14 cellular contexts compared by ENCODE assay signal in genomic region chr12:132236129-132236929, GRCh38.
DNase-seq lines count a peak whose midpoint lies in the region; ATAC-seq and TF ChIP-seq lines count a peak whose summit lies in the region.
"Had no signal": no experiment of that assay in that cellular context is flagged by ENCODE, and none has a peak within 500 bp of the region (broad histone marks: within the 10 kb centered on the region; RNA-seq: fewer than 3 reads in every experiment).

No MANE protein-coding gene starts in this region.

- H3K27ac ChIP-seq in BLaER1 treated with 17β-estradiol and CSF1 and Interleukin-3, amounts not matched to agents 10 nM and 100 nM, result no peak overlapping the region
- no peak overlapping the region for H3K27ac ChIP-seq in Panc1 (ENCODE audit: low read length)
- no peak overlapping the region for H3K27ac ChIP-seq in smooth muscle cell (ENCODE audit: low read depth)

- H3K4me1 Mint-ChIP-seq in endothelial cell (ENCODE audit: unreplicated experiment), result no peaks in the 10 kb centered on the region
- H3K4me1 Mint-ChIP-seq in activated CD4-positive, alpha-beta T cell treated with anti-CD3 and anti-CD28 coated beads for 36 hours, result no peaks in the 10 kb centered on the region
- H3K4me1 Mint-ChIP-seq: B cell; CD8-positive, alpha-beta memory T cell had no signal

- TF ChIP-seq CTCF in Panc1 (IDR thresholded peaks at IDR 0.05), result no peak
- no peak for TF ChIP-seq CTCF in endothelial cell (IDR thresholded peaks at IDR 0.05; ENCODE audit: unreplicated experiment)
- no peak for TF ChIP-seq CTCF in smooth muscle cell (IDR thresholded peaks at IDR 0.05; ENCODE audit: borderline replicate concordance, insufficient read depth, poor library complexity, severe bottlenecking)

- BruUV-seq in Panc1 (replicated peaks; lab: Mats Ljungman, UMichigan), result no TSS peak

- no peak overlapping the region for H2AFZ ChIP-seq in smooth muscle cell (ENCODE audit: low read depth)

- CTCF ChIA-PET in Panc1 (lab: Charles Lee), result no interaction called here
- CTCF ChIA-PET in activated CD4-positive, alpha-beta T cell treated with anti-CD3 and anti-CD28 coated beads for 36 hours (lab: Charles Lee), result no interaction called here

- DNase-seq in Panc1 (ENCODE audit: low read depth, low spot score), result no peak
- DNase-seq in endothelial cell (ENCODE audit: low spot score), result no peak
- peak; percentile 78 for DNase-seq in posterior vena cava (ENCODE audit: low spot score)
- no peak for DNase-seq in NCI-H1105 treated with DMSO at 0.1 percent for 48 hours (lab: John Stamatoyannopoulos, UW)
- no peak for DNase-seq in smooth muscle cell (lab: John Stamatoyannopoulos, UW; ENCODE audit: unreplicated experiment)
- DNase-seq in activated CD4-positive, alpha-beta T cell treated with anti-CD3 and anti-CD28 coated beads for 36 hours, result no peak
- DNase-seq: Caco-2, DND-41, GDM1 had no signal

- H3K27me3 ChIP-seq in BLaER1 treated with 17β-estradiol and CSF1 and Interleukin-3, amounts not matched to agents 10 nM and 100 nM, result peaks cover 16 to 26% (median 23%) of the 10 kb centered on the region in 11 experiments; a peak in 20 of 22 replicates
- H3K27me3 ChIP-seq in Panc1 (ENCODE audit: control insufficient read depth, insufficient read depth, low read length) (no peaks in the 10 kb centered on the region; the same call in 1 of the 2 replicates), smooth muscle cell (ENCODE audit: low read depth) (no peaks in the 10 kb centered on the region)

- H3K4me3 Mint-ChIP-seq in endothelial cell (ENCODE audit: unreplicated experiment), result no peak overlapping the region
- H3K4me3 Mint-ChIP-seq in activated CD4-positive, alpha-beta T cell treated with anti-CD3 and anti-CD28 coated beads for 36 hours, result no peak overlapping the region
- H3K4me3 Mint-ChIP-seq: B cell; CD8-positive, alpha-beta memory T cell had no signal

- H3F3A ChIP-seq in smooth muscle cell (ENCODE audit: low read depth), result no peaks in the 10 kb centered on the region

- intact Hi-C loops in Panc1 (cut with micrococcal nuclease; ENCODE audit: unreplicated experiment), result no loop called here
- intact Hi-C loops in posterior vena cava (cut with DNase I), result no loop called here
- intact Hi-C loops in activated CD4-positive, alpha-beta T cell treated with anti-CD3 and anti-CD28 coated beads for 36 hours (cut with DNase I, micrococcal nuclease), result no loop called here

- peak; percentile 18; the same call in 1 of the 2 replicates for ATAC-seq in Panc1
- no peak for ATAC-seq in HG02571 (IDR thresholded peaks at IDR 0.05; ENCODE audit: unreplicated experiment)
- no peak for ATAC-seq in activated CD4-positive, alpha-beta T cell treated with anti-CD3 and anti-CD28 coated beads for 36 hours
- ATAC-seq: HCT116 had no signal

- peaks cover 26 to 52% (median 50%) of the 10 kb centered on the region in 10 experiments for H3K4me1 ChIP-seq in BLaER1 treated with 17β-estradiol and CSF1 and Interleukin-3, amounts not matched to agents 10 nM and 100 nM
- H3K4me1 ChIP-seq in Panc1 (ENCODE audit: control insufficient read depth, insufficient read depth, low read length), result no peaks in the 10 kb centered on the region
- H3K4me1 ChIP-seq in smooth muscle cell (ENCODE audit: low read depth), result no peaks in the 10 kb centered on the region
- H3K4me1 ChIP-seq: Caco-2 had no signal

- peaks cover 12% of the 10 kb centered on the region for H3K27me3 Mint-ChIP-seq in endothelial cell (ENCODE audit: unreplicated experiment)
- H3K27me3 Mint-ChIP-seq in activated CD4-positive, alpha-beta T cell treated with anti-CD3 and anti-CD28 coated beads for 36 hours, result no peaks in the 10 kb centered on the region
- H3K27me3 Mint-ChIP-seq: B cell had no signal

- H3K27ac Mint-ChIP-seq in endothelial cell (ENCODE audit: unreplicated experiment), result peak overlapping the region; percentile 75
- no peak overlapping the region for H3K27ac Mint-ChIP-seq in activated CD4-positive, alpha-beta T cell treated with anti-CD3 and anti-CD28 coated beads for 36 hours
- H3K27ac Mint-ChIP-seq: B cell had no signal

- H3K79me2 ChIP-seq in smooth muscle cell (ENCODE audit: low read depth), result no peaks in the 10 kb centered on the region

- no peaks in the 10 kb centered on the region for H3K36me3 ChIP-seq in BLaER1 treated with 17β-estradiol and CSF1 and Interleukin-3, amounts not matched to agents 10 nM and 100 nM
- no peaks in the 10 kb centered on the region for H3K36me3 ChIP-seq in Panc1 (ENCODE audit: control insufficient read depth, insufficient read depth, low read length)
- H3K36me3 ChIP-seq in smooth muscle cell (ENCODE audit: low read depth), result no peaks in the 10 kb centered on the region

- 89% methylated on average over 30 of the region's 31 CpGs for WGBS in smooth muscle cell (ENCODE audit: low lambda C conversion rate)

- no peak overlapping the region for H3K4me3 ChIP-seq in BLaER1 treated with 17β-estradiol and CSF1 and Interleukin-3, amounts not matched to agents 10 nM and 100 nM
- H3K4me3 ChIP-seq in Panc1 (ENCODE audit: low read depth in 2 of 2, low read length in 2 of 2), result no peak overlapping the region
- no peak overlapping the region for H3K4me3 ChIP-seq in smooth muscle cell

- POLR2A ChIA-PET in Panc1 (lab: Charles Lee), result no interaction called here
- POLR2A ChIA-PET in activated CD4-positive, alpha-beta T cell treated with anti-CD3 and anti-CD28 coated beads for 36 hours (lab: Charles Lee), result no interaction called here

- H3K36me3 Mint-ChIP-seq in endothelial cell (ENCODE audit: low read depth, unreplicated experiment), result peaks cover 4% of the 10 kb centered on the region
- H3K36me3 Mint-ChIP-seq in activated CD4-positive, alpha-beta T cell treated with anti-CD3 and anti-CD28 coated beads for 36 hours (ENCODE audit: low read depth), result no peaks in the 10 kb centered on the region
- H3K36me3 Mint-ChIP-seq: CD8-positive, alpha-beta memory T cell had no signal

- no peaks in the 10 kb centered on the region for H3K9me3 ChIP-seq in BLaER1 treated with 17β-estradiol and CSF1 and Interleukin-3, amounts not matched to agents 10 nM and 100 nM (replicated peaks in 1 of 11)
- H3K9me3 ChIP-seq in Panc1 (ENCODE audit: control insufficient read depth, insufficient read depth, low read depth, low read length), result no peaks in the 10 kb centered on the region
- H3K9me3 ChIP-seq in smooth muscle cell (replicated peaks; ENCODE audit: low read depth), result no peaks in the 10 kb centered on the region
- H3K9me3 ChIP-seq: Caco-2 had no signal

- H3K9ac ChIP-seq in BLaER1 treated with 17β-estradiol and CSF1 and Interleukin-3, amounts not matched to agents 10 nM and 100 nM, result no peak overlapping the region
- no peak overlapping the region for H3K9ac ChIP-seq in smooth muscle cell (ENCODE audit: low read depth)

- H4K20me1 ChIP-seq in BLaER1 treated with 17β-estradiol and CSF1 and Interleukin-3, amounts not matched to agents 10 nM and 100 nM, result peaks cover 0 to 14% (median 7%) of the 10 kb centered on the region in 11 experiments; a peak in 5 of 22 replicates
- H4K20me1 ChIP-seq in smooth muscle cell (ENCODE audit: low read depth), result no peaks in the 10 kb centered on the region

- in situ Hi-C loops in Panc1 (cut with HindIII; ENCODE audit: low pct_unique_long_range_greater_than_20kb, low sequenced_read_pairs), result no loop called here

- peak overlapping the region; percentile 62 to 94 (median 82); a peak in 18 of 22 replicates for H3K4me2 ChIP-seq in BLaER1 treated with 17β-estradiol and CSF1 and Interleukin-3, amounts not matched to agents 10 nM and 100 nM
- no peak overlapping the region for H3K4me2 ChIP-seq in smooth muscle cell

- no peaks in the 10 kb centered on the region for H3K9me3 Mint-ChIP-seq in endothelial cell (ENCODE audit: unreplicated experiment)
- no peaks in the 10 kb centered on the region for H3K9me3 Mint-ChIP-seq in activated CD4-positive, alpha-beta T cell treated with anti-CD3 and anti-CD28 coated beads for 36 hours (ENCODE audit: low read depth)
- H3K9me3 Mint-ChIP-seq: CD8-positive, alpha-beta memory T cell had no signal
